Comparison of ENCODE assay signal across 10 cellular contexts in the genomic region with DNA sequence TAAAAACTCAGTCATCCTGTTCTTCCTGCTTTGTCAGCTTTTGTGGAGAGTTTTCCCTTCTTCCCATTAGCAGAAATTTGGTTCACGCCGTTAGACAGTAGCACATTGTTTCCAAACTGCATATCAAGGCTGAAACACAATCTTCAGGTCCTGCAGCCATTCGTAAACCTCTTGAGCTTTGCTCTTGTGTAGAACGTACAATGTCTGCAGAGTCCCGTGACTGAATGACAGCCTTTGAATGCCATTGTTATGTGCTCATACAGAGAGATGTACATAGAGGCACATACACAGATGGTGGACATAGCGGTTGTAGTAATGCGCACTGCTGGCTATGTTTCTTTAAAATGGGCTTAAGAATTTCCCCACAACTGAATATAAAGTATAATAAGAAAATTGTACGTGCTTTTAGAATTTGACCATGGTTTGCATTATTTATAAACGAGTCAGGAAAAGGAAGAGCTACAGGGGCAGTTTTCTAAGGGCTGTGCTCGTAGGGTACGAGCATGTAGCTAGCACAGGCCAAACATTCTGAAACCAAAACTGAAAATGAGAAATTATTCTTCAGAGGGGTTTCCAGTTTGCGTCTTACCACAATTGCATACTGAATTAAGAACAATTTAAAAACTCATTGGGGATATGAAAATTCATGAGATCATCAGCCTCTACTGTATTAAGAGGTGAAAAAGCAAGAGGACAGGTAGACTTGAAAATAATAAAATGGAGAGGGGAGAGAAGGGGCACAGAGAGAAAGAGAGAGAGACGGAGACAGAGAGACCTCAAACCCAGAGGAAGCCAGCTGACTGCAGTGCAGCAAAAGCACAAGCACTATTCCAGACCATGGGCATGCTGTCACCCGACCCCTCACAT.
DNase-seq lines count a peak whose midpoint lies in the region; ATAC-seq and TF ChIP-seq lines count a peak whose summit lies in the region.
"Had no signal": no experiment of that assay in that cellular context is flagged by ENCODE, and none has a peak within 500 bp of the region (broad histone marks: within the 10 kb centered on the region; RNA-seq: fewer than 3 reads in every experiment).

No MANE protein-coding gene starts in this region.

- H3K9me3 Mint-ChIP-seq in T-helper 1 cell treated with Interleukin-12 subunit alpha and Interleukin-12 subunit beta and Interleukin-4 antibody, amounts not matched to agents 30 μg/mL and 1 μg/mL, for 36 hours: no peaks in the 10 kb centered on the region
- H3K9me3 Mint-ChIP-seq in H9 (no peaks in the 10 kb centered on the region), neural progenitor cell (no peaks in the 10 kb centered on the region)

- no peak overlapping the region for H2BK15ac ChIP-seq in H9 (ENCODE audit: low read depth, low read length)

- no peak overlapping the region for H3K23ac ChIP-seq in H9 (ENCODE audit: insufficient read length, low read depth, low read length)

- no peak overlapping the region for H3K4ac ChIP-seq in H9 (ENCODE audit: low read depth, low read length)

- no peak overlapping the region for H3K14ac ChIP-seq in H9 (ENCODE audit: insufficient read depth, low read length)

- H3K4me1 ChIP-seq in H9 (ENCODE audit: insufficient read depth, low read length) (no peaks in the 10 kb centered on the region), neural progenitor cell (peaks cover 31% of the 10 kb centered on the region)
- H3K4me1 ChIP-seq: parathyroid adenoma had no signal

- H3K36me3 ChIP-seq in brain microvascular endothelial cell (replicated peaks): no peaks in the 10 kb centered on the region
- no peaks in the 10 kb centered on the region for H3K36me3 ChIP-seq in neural progenitor cell

- no peak overlapping the region for H2BK12ac ChIP-seq in H9 (ENCODE audit: insufficient read length, low read depth, low read length)

- no peak overlapping the region for H4K5ac ChIP-seq in H9 (ENCODE audit: insufficient read length, low read depth, low read length)

- H3K4me2 ChIP-seq in H9 (ENCODE audit: insufficient read depth, insufficient read length, low read length) (no peak overlapping the region), neural progenitor cell (no peak overlapping the region)

- no peaks in the 10 kb centered on the region for H3K79me1 ChIP-seq in H9 (ENCODE audit: insufficient read depth, low read depth, low read length, poor library complexity, severe bottlenecking)

- H3T11ph ChIP-seq in H9 (ENCODE audit: low read length): no peak overlapping the region

- no peaks in the 10 kb centered on the region for H3K9me3 ChIP-seq in H9 (ENCODE audit: control insufficient read depth, low read depth, low read length)
- no peaks in the 10 kb centered on the region for H3K9me3 ChIP-seq in neural progenitor cell (ENCODE audit: low read depth)

- ATAC-seq in GM18907 (IDR thresholded peaks at IDR 0.05; ENCODE audit: unreplicated experiment): peak; percentile 89
- peak; percentile 93 for ATAC-seq in HG02938 (IDR thresholded peaks at IDR 0.05; ENCODE audit: unreplicated experiment)

- H4K8ac ChIP-seq in H9 (replicated peaks; ENCODE audit: insufficient read length, low read depth, low read length): no peak overlapping the region

- H4K20me1 ChIP-seq in H9 (ENCODE audit: control insufficient read depth, insufficient read depth, insufficient read length): no peaks in the 10 kb centered on the region
- no peaks in the 10 kb centered on the region for H4K20me1 ChIP-seq in neural progenitor cell (ENCODE audit: low read depth)

- H3K27me3 Mint-ChIP-seq in T-helper 1 cell treated with Interleukin-12 subunit alpha and Interleukin-12 subunit beta and Interleukin-4 antibody, amounts not matched to agents 30 μg/mL and 1 μg/mL, for 36 hours (ENCODE audit: low read depth): peaks cover 9% of the 10 kb centered on the region
- H3K27me3 Mint-ChIP-seq in H9 (ENCODE audit: low read depth): peaks cover 2% of the 10 kb centered on the region; the same call in 1 of the 2 replicates
- no peaks in the 10 kb centered on the region for H3K27me3 Mint-ChIP-seq in neural progenitor cell (ENCODE audit: insufficient read depth, low read depth)

- H3K9ac ChIP-seq in H9 (ENCODE audit: extremely low read depth, insufficient read length, low read length): no peak overlapping the region
- no peak overlapping the region for H3K9ac ChIP-seq in neural progenitor cell
- H3K9ac ChIP-seq: parathyroid adenoma had no signal

- H2AK5ac ChIP-seq in H9 (ENCODE audit: insufficient read length, low read length): no peak overlapping the region

- H3K27me3 ChIP-seq in brain microvascular endothelial cell (replicated peaks) (no peaks in the 10 kb centered on the region), H9 (ENCODE audit: insufficient read depth, low read length) (no peaks in the 10 kb centered on the region), neural progenitor cell (no peaks in the 10 kb centered on the region)

- peak overlapping the region; percentile 45 for H3K4me3 Mint-ChIP-seq in T-helper 1 cell treated with Interleukin-12 subunit alpha and Interleukin-12 subunit beta and Interleukin-4 antibody, amounts not matched to agents 30 μg/mL and 1 μg/mL, for 36 hours
- H3K4me3 Mint-ChIP-seq in H9 (no peak overlapping the region), neural progenitor cell (no peak overlapping the region)

- no peak overlapping the region for H3K56ac ChIP-seq in H9 (ENCODE audit: insufficient read length, low read depth, low read length)

- H3K4me1 Mint-ChIP-seq in T-helper 1 cell treated with Interleukin-12 subunit alpha and Interleukin-12 subunit beta and Interleukin-4 antibody, amounts not matched to agents 30 μg/mL and 1 μg/mL, for 36 hours (ENCODE audit: low read depth): peaks cover 9% of the 10 kb centered on the region
- H3K4me1 Mint-ChIP-seq in H9 (peaks cover 16 to 26% of the 10 kb centered on the region in 2 experiments), neural progenitor cell (peaks cover 21% of the 10 kb centered on the region)

- no peak for TF ChIP-seq CTCF in AG10803 (conservative IDR thresholded peaks at IDR 0.05; ENCODE audit: low read length)
- no peak for TF ChIP-seq CTCF in brain microvascular endothelial cell (IDR thresholded peaks at IDR 0.05; ENCODE audit: low read depth, low read length, missing control alignments)
- no peak for TF ChIP-seq CTCF in H9 (conservative IDR thresholded peaks at IDR 0.05)
- TF ChIP-seq CTCF in neural progenitor cell (IDR thresholded peaks at IDR 0.05): no peak

- H3K79me2 ChIP-seq in H9 (ENCODE audit: insufficient read depth, low read length) (no peaks in the 10 kb centered on the region), neural progenitor cell (ENCODE audit: low read depth) (no peaks in the 10 kb centered on the region)
- H3K79me2 ChIP-seq: parathyroid adenoma had no signal

- no peaks in the 10 kb centered on the region for H3F3A ChIP-seq in neural progenitor cell (ENCODE audit: low read depth)

- H2BK20ac ChIP-seq in H9 (ENCODE audit: low read depth, low read length, poor library complexity, severe bottlenecking): no peak overlapping the region

- no peak overlapping the region for H2BK120ac ChIP-seq in H9 (ENCODE audit: low read depth, low read length, poor library complexity, severe bottlenecking)

- H3K36me3 Mint-ChIP-seq in T-helper 1 cell treated with Interleukin-12 subunit alpha and Interleukin-12 subunit beta and Interleukin-4 antibody, amounts not matched to agents 30 μg/mL and 1 μg/mL, for 36 hours (ENCODE audit: low read depth): no peaks in the 10 kb centered on the region
- H3K36me3 Mint-ChIP-seq in H9 (ENCODE audit: insufficient read depth in 1 of 3, low read depth in 3 of 3): no peaks in the 10 kb centered on the region
- no peaks in the 10 kb centered on the region for H3K36me3 Mint-ChIP-seq in neural progenitor cell

- no peaks in the 10 kb centered on the region for H3K23me2 ChIP-seq in H9 (ENCODE audit: insufficient read length, low read depth, low read length, poor library complexity, severe bottlenecking)

- no peak overlapping the region for H3K18ac ChIP-seq in H9 (ENCODE audit: insufficient read length, low read depth, low read length)

- no peak overlapping the region for H2AFZ ChIP-seq in H9 (ENCODE audit: low read length)
- no peak overlapping the region for H2AFZ ChIP-seq in neural progenitor cell (replicated peaks)
- H2AFZ ChIP-seq: parathyroid adenoma had no signal

- in situ Hi-C loops in brain microvascular endothelial cell (cut with HindIII; ENCODE audit: low pct_ligation_motif_present, low sequenced_read_pairs): no loop called here

- H2BK5ac ChIP-seq in H9 (ENCODE audit: insufficient read length, low read length): no peak overlapping the region

- peak overlapping the region; percentile 58 for H3K27ac Mint-ChIP-seq in T-helper 1 cell treated with Interleukin-12 subunit alpha and Interleukin-12 subunit beta and Interleukin-4 antibody, amounts not matched to agents 30 μg/mL and 1 μg/mL, for 36 hours
- H3K27ac Mint-ChIP-seq in H9 (no peak overlapping the region; a peak in 1 of 7 replicates), neural progenitor cell (no peak overlapping the region)

- no peak overlapping the region for H4K91ac ChIP-seq in H9 (ENCODE audit: insufficient read length, low read depth, low read length)

- DNase-seq in AG10803 (ENCODE audit: low read depth): peak; percentile 29
- DNase-seq in brain microvascular endothelial cell: no peak
- no peak for DNase-seq in H9
- DNase-seq in KG1 (lab: John Stamatoyannopoulos, UW): no peak
- DNase-seq in neural progenitor cell (ENCODE audit: low spot score): no peak
- DNase-seq: activated gamma-delta T cell had no signal

- no peak overlapping the region for H3K27ac ChIP-seq in brain microvascular endothelial cell
- H3K27ac ChIP-seq in H9 (ENCODE audit: insufficient read length, low read depth, low read length): no peak overlapping the region
- H3K27ac ChIP-seq in neural progenitor cell: no peak overlapping the region
- H3K27ac ChIP-seq: parathyroid adenoma had no signal

- no peak overlapping the region for H3K4me3 ChIP-seq in AG10803 (ENCODE audit: low read length)
- H3K4me3 ChIP-seq in brain microvascular endothelial cell (ENCODE audit: low read depth, low read length): no peak overlapping the region
- H3K4me3 ChIP-seq in neural progenitor cell: no peak overlapping the region

- no CpG with 5 or more reads among the region's 14 CpGs for WGBS in H9 (ENCODE audit: extremely low coverage, insufficient read length, low lambda C conversion rate)
